In the genomic region with DNA sequence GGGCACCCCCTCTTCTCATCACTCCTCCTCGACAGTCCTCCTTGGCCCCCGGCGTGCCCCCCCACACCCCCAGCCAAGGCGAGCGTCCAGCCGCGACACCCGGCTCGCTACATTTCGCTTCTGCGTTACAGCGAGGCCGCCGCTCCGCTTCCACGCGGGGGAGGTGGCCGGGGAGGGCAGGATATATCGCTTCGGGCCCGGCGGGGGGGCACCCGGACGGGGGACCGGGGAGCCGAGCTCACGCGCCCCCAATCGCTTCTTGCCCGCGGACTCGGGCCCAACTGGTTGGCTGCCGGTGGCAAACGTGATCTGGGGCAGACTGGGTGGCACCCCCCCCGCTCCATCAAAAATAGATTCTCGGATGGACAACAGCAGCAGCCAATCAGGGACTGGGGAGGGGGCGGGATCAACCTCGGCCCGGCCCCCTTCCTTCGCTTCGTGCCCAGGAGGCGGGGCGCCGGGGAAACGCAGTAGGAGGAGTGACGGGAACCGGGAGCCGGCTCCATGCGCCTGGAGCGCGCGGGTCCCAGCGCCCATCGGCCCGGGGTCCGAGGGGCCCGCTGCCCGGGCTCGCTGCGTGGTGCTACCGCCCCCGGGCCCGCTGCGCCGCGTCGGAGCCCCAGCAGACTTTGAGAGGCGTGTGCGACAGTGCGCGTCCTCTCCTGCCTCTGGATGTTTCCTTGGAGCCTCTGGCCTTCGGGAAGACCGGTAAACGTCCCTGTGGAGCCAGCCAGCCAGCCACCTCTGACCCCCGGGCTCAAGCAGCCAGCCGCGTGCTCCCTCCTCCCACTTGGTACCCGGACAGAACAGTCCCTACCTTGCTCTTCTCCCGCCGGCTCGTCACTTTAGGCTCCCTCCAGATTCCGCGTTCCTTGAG, we compare ENCODE assay signal across 8 cellular contexts. TPM values are rescaled to one million over a fixed set of nuclear protein-coding genes. Genes with fewer than 3 reads are reported as not detected.
DNase-seq lines count a peak whose midpoint lies in the region; ATAC-seq lines count a peak whose summit lies in the region.

A gene (minus strand): TSS at position 321 of the 877 bp plus-strand sequence. CDS start 2,757 bp downstream, outside the sequence.

- WGBS in esophagus, 2 donors, result 1% methylated on average over 64 to 83 of the region's 83 CpGs

- peaks cover 0 to 4% of the 10 kb centered on the region in 2 donors for H3K36me3 ChIP-seq in esophagus (ENCODE audit: control insufficient read depth in 2 of 2, insufficient read depth in 2 of 2, low read length in 1 of 2)
- H3K36me3 ChIP-seq in muscle layer of colon (ENCODE audit: insufficient read depth, low read length), result no peaks in the 10 kb centered on the region

- DNase-seq in DMS114 treated with DMSO at 0.1 percent for 48 hours (lab: John Stamatoyannopoulos, UW; ENCODE audit: unreplicated experiment) (peak; percentile 85), LHCN-M2 (ENCODE audit: low read depth) (peak; percentile 90), RKO (ENCODE audit: low spot score) (peak; percentile 95)
- peak; percentile 93 to 94 for DNase-seq in activated T-cell treated with anti-CD3 and anti-CD28 coated beads, Interleukin-2, amount 50 U/mL, for 48 hours
- peak; percentile 84 to 86 for DNase-seq in stimulated activated CD8-positive, alpha-beta memory T cell treated with anti-CD3 and anti-CD28 coated beads, Interleukin-7, amount 100 ng/mL, for 1 hour (ENCODE audit: low read depth in 2 of 2)

- H3K9me3 ChIP-seq in esophagus (ENCODE audit: control insufficient read depth in 2 of 2, insufficient read depth in 1 of 2, low read depth in 1 of 2, low read length in 1 of 2) (no peaks in the 10 kb centered on the region), muscle layer of colon (ENCODE audit: low read length) (no peaks in the 10 kb centered on the region)

- peaks cover 0 to 11% of the 10 kb centered on the region in 2 donors for H3K4me1 ChIP-seq in esophagus (ENCODE audit: control insufficient read depth in 2 of 2, insufficient read depth in 2 of 2, low read length in 1 of 2)
- H3K4me1 ChIP-seq in muscle layer of colon (ENCODE audit: insufficient read depth, low read length), result peaks cover 43% of the 10 kb centered on the region

- ATAC-seq in GM21825 (IDR thresholded peaks at IDR 0.05; ENCODE audit: unreplicated experiment), result peak; percentile 85

- H3K27ac ChIP-seq in esophagus (ENCODE audit: low read depth in 2 of 2, low read length in 1 of 2), result peak within 1 kb of the TSS; percentile 77 to 81
- H3K27ac ChIP-seq in muscle layer of colon (ENCODE audit: low read depth, low read length), result peak within 1 kb of the TSS; percentile 73

- H3K27me3 ChIP-seq in esophagus (ENCODE audit: control insufficient read depth in 1 of 2, insufficient read depth in 2 of 2, low read length in 2 of 2) (no peaks in the 10 kb centered on the region), muscle layer of colon (ENCODE audit: control insufficient read depth in 1 of 2, insufficient read depth in 2 of 2, low read length in 2 of 2) (no peaks in the 10 kb centered on the region)

- H3K9ac ChIP-seq in muscle layer of colon (ENCODE audit: low read length), result peak within 1 kb of the TSS; percentile 73

- peak within 1 kb of the TSS; percentile 81 to 84 for H3K4me3 ChIP-seq in esophagus (ENCODE audit: low read depth in 1 of 2, low read length in 2 of 2)
- H3K4me3 ChIP-seq in muscle layer of colon (ENCODE audit: low read depth in 1 of 2, low read length in 2 of 2), result peak within 1 kb of the TSS; percentile 81 to 96

RNA-seq across cellular contexts. Expression of the gene that starts here (rescaled TPM):
- total RNA-seq in LHCN-M2 (2014; rRNA removed), result 21.5 and 24.7 TPM in 2 replicates
- polyA plus RNA-seq in LHCN-M2 (2012), result 19.6 TPM
- polyA plus RNA-seq in esophagus, result 1 to 10 TPM; 2.6 to 5.0 TPM

Comparison
In these comparisons a context has a peak if more than half of its experiments do, and no peak if none do; other contexts are left out.
1. Peak in every context shown above with its lines: DNase-seq, ATAC-seq, H3K4me3 ChIP-seq and H3K27ac ChIP-seq.